In genomic region chr1:1240822-1241587, GRCh38 we compare ENCODE assay signal across 22 cellular contexts. TPM values are rescaled to one million over a fixed set of nuclear protein-coding genes. Genes with fewer than 3 reads are reported as not detected.
DNase-seq lines count a peak whose midpoint lies in the region; TF ChIP-seq lines count a peak whose summit lies in the region.
"Had no signal": no experiment of that assay in that cellular context is flagged by ENCODE, and none has a peak within 500 bp of the region (broad histone marks: within the 10 kb centered on the region; RNA-seq: fewer than 3 reads in every experiment).

No MANE protein-coding gene starts in this region.

- no peak overlapping the region for H3K4me2 ChIP-seq in OCI-LY7 (ENCODE audit: low read length)

- H4K20me1 ChIP-seq in OCI-LY7 (ENCODE audit: insufficient read depth, low read length), result no peaks in the 10 kb centered on the region

- no peaks in the 10 kb centered on the region for H3K36me3 ChIP-seq in sigmoid colon
- H3K36me3 ChIP-seq in OCI-LY7 (ENCODE audit: insufficient read depth, low read length), result no peaks in the 10 kb centered on the region

- H3K79me2 ChIP-seq in OCI-LY7 (ENCODE audit: insufficient read depth, low read depth, low read length), result no peaks in the 10 kb centered on the region

- intact Hi-C loops in dorsolateral prefrontal cortex (cut with DNase I), result no loop called here
- intact Hi-C loops in sigmoid colon (cut with DNase I), result no loop called here
- intact Hi-C loops in OCI-LY7 (cut with micrococcal nuclease; ENCODE audit: unreplicated experiment), result no loop called here
- intact Hi-C loops in head of caudate nucleus (cut with DNase I), result no loop called here

- CTCF ChIA-PET in OCI-LY7 (lab: Charles Lee; ENCODE audit: unreplicated experiment), result no interaction called here

- H3K4me3 ChIP-seq in dorsolateral prefrontal cortex (no peak overlapping the region), sigmoid colon (no peak overlapping the region), OCI-LY7 (ENCODE audit: low read depth, low read length, poor library complexity, severe bottlenecking) (no peak overlapping the region)
- H3K4me3 ChIP-seq: tibial artery had no signal

- POLR2A ChIA-PET in OCI-LY7 (lab: Charles Lee), result no interaction called here

- WGBS in sigmoid colon, 2 donors, result 33 to 63% methylated on average over 23 of the region's 23 CpGs

- no peak for TF ChIP-seq POLR2A in sigmoid colon (IDR thresholded peaks at IDR 0.05)

- no TSS peak for BruUV-seq in OCI-LY7 (replicated peaks; lab: Mats Ljungman, UMichigan)

- H2AFZ ChIP-seq in OCI-LY7 (ENCODE audit: low read length), result no peak overlapping the region

- TF ChIP-seq EP300 in sigmoid colon (IDR thresholded peaks at IDR 0.05), result no peak

- H3K27ac ChIP-seq in dorsolateral prefrontal cortex, result no peak overlapping the region
- H3K27ac ChIP-seq in sigmoid colon, result no peak overlapping the region
- no peak overlapping the region for H3K27ac ChIP-seq in OCI-LY7 (ENCODE audit: low read depth, low read length, poor library complexity, severe bottlenecking)
- H3K27ac ChIP-seq: epithelial cell of prostate, tibial artery had no signal

- DNase-seq in AG08395 (ENCODE audit: low spot score), result peak; percentile 33
- DNase-seq in Daoy (ENCODE audit: low read depth), result peak; percentile 49
- peak; percentile 24 for DNase-seq in NCI-H226
- peak; percentile 57 for DNase-seq in iPS-NIHi11 (ENCODE audit: low spot score)
- no peak for DNase-seq in dorsolateral prefrontal cortex
- DNase-seq in sigmoid colon, result no peak
- DNase-seq in OCI-LY7 (ENCODE audit: low spot score), result no peak
- no peak for DNase-seq in head of caudate nucleus
- DNase-seq: activated CD4-positive, alpha-beta T cell treated with anti-CD3 and anti-CD28 coated beads for 36 hours; activated naive CD4-positive, alpha-beta T cell treated with anti-CD3 and anti-CD28 coated beads, Interleukin-2, amount 50 U/mL, for 16 hours; aorta; caudate nucleus; EL; foreskin melanocyte; naive B cell; NCI-H187; NCI-H446 treated with DMSO at 0.1 percent for 48 hours; stimulated activated CD4-positive, alpha-beta T cell treated with anti-CD3 and anti-CD28 coated beads, Interleukin-2, amount 100 ng/mL, for 24 hours; stimulated activated naive CD8-positive, alpha-beta T cell treated with anti-CD3 and anti-CD28 coated beads, Interleukin-15, Interleukin-2, amounts not matched to agents 100 U/mL and 50 U/mL, for 24 hours; tibial artery had no signal

- H3K27me3 ChIP-seq in dorsolateral prefrontal cortex (peaks cover 0 to 36% (median 8%) of the 10 kb centered on the region in 45 donors), sigmoid colon (peaks cover 8 to 39% (median 33%) of the 10 kb centered on the region in 3 donors)

- H3K4me1 ChIP-seq in sigmoid colon (peaks cover 0 to 13% (median under 1%) of the 10 kb centered on the region in 4 donors), OCI-LY7 (ENCODE audit: insufficient read depth, low read length, poor library complexity, severe bottlenecking) (no peaks in the 10 kb centered on the region)

- H3K9me3 ChIP-seq in sigmoid colon, result no peaks in the 10 kb centered on the region
- H3K9me3 ChIP-seq in OCI-LY7 (ENCODE audit: low read length), result no peaks in the 10 kb centered on the region
- H3K9me3 ChIP-seq: tibial artery had no signal

- no peak for TF ChIP-seq CTCF in dorsolateral prefrontal cortex (IDR thresholded peaks at IDR 0.05 in 54 of 56, conservative IDR thresholded peaks at IDR 0.05 in 2 of 56; ENCODE audit: low read depth in 1 of 56, partially characterized antibody in 56 of 56)
- TF ChIP-seq CTCF in sigmoid colon (IDR thresholded peaks at IDR 0.05), result no peak
- TF ChIP-seq CTCF in OCI-LY7 (conservative IDR thresholded peaks at IDR 0.05; ENCODE audit: low read length), result no peak

- H3K9me2 ChIP-seq in OCI-LY7 (ENCODE audit: insufficient read depth, low read length), result no peaks in the 10 kb centered on the region

RNA-seq across cellular contexts. Expression of gene C1QTNF12, which starts 5.5 kb away (rescaled TPM):
- total RNA-seq in Daoy (2014; rRNA removed; shearing (Covaris generic)), result 0.36 TPM in 1 of 2 replicates, not detected in the other
- total RNA-seq in dorsolateral prefrontal cortex (1 to 10 TPM in 104 of 120 experiments, under 1 TPM in 9, not detected in 7; 0.57 to 8.3 (median 2.6) TPM), sigmoid colon (1 to 10 TPM in 2 of 4 donors, not detected in 2; 1.9 to 5.7 TPM), OCI-LY7 (2022) (6.1 and 7.0 TPM in 2 replicates)
- polyA plus RNA-seq in sigmoid colon, result 10 to 100 TPM; 17.6 to 28.7 (median 23.4) TPM
- total RNA-seq in OCI-LY7 (2014; rRNA removed; shearing (Covaris generic)), result 0.49 and 1.8 TPM in 2 replicates
- total RNA-seq: RPMI7951 had no signal

RNA-seq across cellular contexts. Expression of gene B3GALT6, which starts 9.0 kb away (rescaled TPM):
- 44.5 and 49.1 TPM in 2 replicates for total RNA-seq in Daoy (2014; rRNA removed; shearing (Covaris generic))
- total RNA-seq in dorsolateral prefrontal cortex, result 10 to 100 TPM in 119 of 120 experiments, 1 to 10 TPM in 1; 9.7 to 21.1 (median 16.0) TPM
- 10 to 100 TPM in 2 of 4 donors, 1 to 10 TPM in 2; 8.6 to 12.5 (median 10.3) TPM for total RNA-seq in sigmoid colon
- polyA plus RNA-seq in sigmoid colon, result 1 to 10 TPM; 1.8 to 9.6 (median 2.5) TPM
- total RNA-seq in OCI-LY7 (2014; rRNA removed; shearing (Covaris generic)), result 36.2 and 37.7 TPM in 2 replicates
- 25.0 and 27.1 TPM in 2 replicates for total RNA-seq in OCI-LY7 (2022)

RNA-seq across cellular contexts. Expression of gene SDF4, which starts 9.2 kb away (rescaled TPM):
- 84.4 and 91.8 TPM in 2 replicates for total RNA-seq in Daoy (2014; rRNA removed; shearing (Covaris generic))
- total RNA-seq in dorsolateral prefrontal cortex (100 to 1,000 TPM in 50 of 120 experiments, 10 to 100 TPM in 70; 67.7 to 149 (median 98.0) TPM), sigmoid colon (10 to 100 TPM; 73.4 to 95.6 (median 81.9) TPM), OCI-LY7 (2022) (82.8 and 85.7 TPM in 2 replicates)
- polyA plus RNA-seq in sigmoid colon, result 100 to 1,000 TPM in 1 of 3 donors, 10 to 100 TPM in 2; 33.0 to 181 (median 40.2) TPM
- total RNA-seq in OCI-LY7 (2014; rRNA removed; shearing (Covaris generic)), result 44.2 and 47.7 TPM in 2 replicates

RNA-seq across cellular contexts. Expression of gene TNFRSF4, which starts 27.1 kb away (rescaled TPM):
- not detected in 2 replicates for total RNA-seq in Daoy (2014; rRNA removed; shearing (Covaris generic))
- total RNA-seq in dorsolateral prefrontal cortex (1 to 10 TPM in 79 of 120 experiments, under 1 TPM in 36, not detected in 5; 0.31 to 5.8 (median 1.4) TPM), sigmoid colon (1 to 10 TPM in 1 of 4 donors, under 1 TPM in 1, not detected in 2; 0.95 to 1.8 TPM), OCI-LY7 (2022) (1.1 and 1.4 TPM in 2 replicates)
- 1 to 10 TPM; 1.2 to 8.6 (median 1.2) TPM for polyA plus RNA-seq in sigmoid colon
- total RNA-seq in OCI-LY7 (2014; rRNA removed; shearing (Covaris generic)), result not detected in 2 replicates
- total RNA-seq: RPMI7951 had no signal

RNA-seq across cellular contexts. Expression of gene UBE2J2, which starts 32.6 kb away (rescaled TPM):
- total RNA-seq in Daoy (2014; rRNA removed; shearing (Covaris generic)), result 82.1 and 87.3 TPM in 2 replicates
- 10 to 100 TPM; 37.3 to 87.4 (median 51.0) TPM for total RNA-seq in dorsolateral prefrontal cortex
- total RNA-seq in sigmoid colon, result 10 to 100 TPM; 33.1 to 44.3 (median 34.0) TPM
- 10 to 100 TPM; 32.4 to 63.6 (median 54.6) TPM for polyA plus RNA-seq in sigmoid colon
- total RNA-seq in OCI-LY7 (2014; rRNA removed; shearing (Covaris generic)), result 61.6 and 69.2 TPM in 2 replicates
- total RNA-seq in OCI-LY7 (2022), result 87.0 and 88.7 TPM in 2 replicates

Comparison
In these comparisons a context has a peak if more than half of its experiments do, and no peak if none do; other contexts are left out.
1. DNase-seq: peak in AG08395 (single experiment), Daoy (single experiment), NCI-H226 (single experiment) and iPS-NIHi11 (single experiment); none in dorsolateral prefrontal cortex (0 of 10), sigmoid colon (single experiment), OCI-LY7 (single experiment) and head of caudate nucleus (0 of 42).